In genomic region chr16:56999409-57000270, GRCh38 we compare ENCODE assay signal across 2 cellular contexts.
TF ChIP-seq lines count a peak whose summit lies in the region.

No MANE protein-coding gene starts in this region.

TF ChIP-seq in endothelial cell of umbilical vein, 7 proteins besides CTCF, POLR2A, EP300 and RAD21 (continued from another document):
- no peak for TF ChIP-seq MAX (IDR thresholded peaks at IDR 0.05; ENCODE audit: insufficient read depth, insufficient read length)

TF ChIP-seq in WTC11, 78 proteins besides CTCF, POLR2A, EP300 and RAD21:
- no peak for TF ChIP-seq PRDM15 (CRISPR knock-in tag; IDR thresholded peaks at IDR 0.05)
